Comparison of ENCODE assay signal across 8 cellular contexts in genomic region chr5:135569755-135570452, GRCh38. TPM values are rescaled to one million over a fixed set of nuclear protein-coding genes. Genes with fewer than 3 reads are reported as not detected.
DNase-seq lines count a peak whose midpoint lies in the region; ATAC-seq, FAIRE-seq and TF ChIP-seq lines count a peak whose summit lies in the region.

No MANE protein-coding gene starts in this region.

- CTCF ChIA-PET in A549 (lab: Yijun Ruan, JAX) = interaction anchor here (0.7 to 34.8 kb wide), 20 partner anchors 9 to 488 kb away, joined by 3 to 1932 read pairs (median 4); partner anchors contain the start of genes CXCL14, DCANP1, SLC25A48 and TIFAB

- FAIRE-seq in A549 (lab: Jason Lieb, UNC) = no peak

- 33% methylated on average over 10 of the region's 10 CpGs for WGBS in A549 (ENCODE audit: missing lambda C conversion rate)
- 48 to 59% methylated on average over 6 to 10 of the region's 10 CpGs for WGBS in endodermal cell (ENCODE audit: insufficient coverage in 1 of 2, insufficient read length in 1 of 2), 2 experiments

- TF ChIP-seq POLR2A in A549 (IDR thresholded peaks at IDR 0.05; ENCODE audit: low read length) = no peak

- H3K9me3 Mint-ChIP-seq in endodermal cell = no peaks in the 10 kb centered on the region

- H3K9me3 ChIP-seq in A549 = no peaks in the 10 kb centered on the region
- H3K9me3 ChIP-seq in endodermal cell (ENCODE audit: control insufficient read depth, low read length) = no peaks in the 10 kb centered on the region

- no peak overlapping the region for H3K9ac ChIP-seq in endodermal cell (ENCODE audit: extremely low read depth, low read length, poor library complexity, severe bottlenecking)

- TF ChIP-seq CTCF in A549 (IDR thresholded peaks at IDR 0.05) (peak; percentile 50), GM12872 (IDR thresholded peaks at IDR 0.05; ENCODE audit: insufficient read depth, low read depth, low read length) (peak; percentile 65; the same call in 2 of the 3 replicates), endodermal cell (conservative IDR thresholded peaks at IDR 0.05) (peak; percentile 82)

- no peak overlapping the region for H3K27ac Mint-ChIP-seq in endodermal cell

- no peak overlapping the region for H3K4me3 Mint-ChIP-seq in endodermal cell

- peaks cover 4% of the 10 kb centered on the region for H3K4me1 Mint-ChIP-seq in endodermal cell

- intact Hi-C loops in posterior vena cava (cut with DNase I) = no loop called here

- POLR2A ChIA-PET in A549 (lab: Yijun Ruan, JAX) = no interaction called here

- peak; percentile 28 to 37; a peak in 2 of 5 replicates for TF ChIP-seq RAD21 in A549 (conservative IDR thresholded peaks at IDR 0.05 in 1 of 2, IDR thresholded peaks at IDR 0.05 in 1 of 2)

- H3K4me3 ChIP-seq in A549 (no peak overlapping the region), endodermal cell (ENCODE audit: low read length) (no peak overlapping the region)

- ATAC-seq in A549 (peak; percentile 74 to 87), GM18873 (IDR thresholded peaks at IDR 0.05; ENCODE audit: low FRiP score, unreplicated experiment) (no peak), HG03135 (IDR thresholded peaks at IDR 0.05; ENCODE audit: unreplicated experiment) (no peak)

- peak; percentile 48 to 51 for DNase-seq in A549 (ENCODE audit: low read depth in 1 of 2, low spot score in 1 of 2)
- peak; percentile 52 for DNase-seq in NCI-H345 (lab: John Stamatoyannopoulos, UW)
- DNase-seq in endodermal cell = peak; percentile 93
- peak; percentile 56 for DNase-seq in posterior vena cava (ENCODE audit: low spot score)
- DNase-seq in globus pallidus (ENCODE audit: low spot score) = no peak

- no peak for TF ChIP-seq EP300 in A549 (IDR thresholded peaks at IDR 0.05)

- no peaks in the 10 kb centered on the region for H3K36me3 Mint-ChIP-seq in endodermal cell (ENCODE audit: low read depth)

- H3K27ac ChIP-seq in A549 = no peak overlapping the region
- no peak overlapping the region for H3K27ac ChIP-seq in endodermal cell (ENCODE audit: low read depth, low read length)

- H3K27me3 ChIP-seq in endodermal cell (ENCODE audit: control insufficient read depth, insufficient read depth, low read length, poor library complexity, severe bottlenecking) = no peaks in the 10 kb centered on the region

- H3K4me2 ChIP-seq in A549 = no peak overlapping the region

- H3K4me1 ChIP-seq in A549 = no peaks in the 10 kb centered on the region
- no peaks in the 10 kb centered on the region for H3K4me1 ChIP-seq in endodermal cell (ENCODE audit: control insufficient read depth, insufficient read depth, low read length)

- no peaks in the 10 kb centered on the region for H3K36me3 ChIP-seq in endodermal cell (ENCODE audit: control insufficient read depth, insufficient read depth, low read length)

- H3K27me3 Mint-ChIP-seq in endodermal cell (ENCODE audit: insufficient read depth) = peaks cover 35% of the 10 kb centered on the region

TF ChIP-seq in A549, 52 proteins besides CTCF, POLR2A, EP300 and RAD21:
- TF ChIP-seq ELK1 (IDR thresholded peaks at IDR 0.05; ENCODE audit: low read depth, low read length) (no peak), SMC3 (IDR thresholded peaks at IDR 0.05) (peak; percentile 52; the same call in 2 of the 3 replicates)

RNA-seq across cellular contexts. Expression of gene CXCL14, which starts 8.9 kb away (rescaled TPM):
- polyA plus RNA-seq in A549 (2011; rRNA removed) (not detected in 2 replicates), A549 (2017; fragmentation: RNase III; extraction: RNeasy Plus Mini Kit Qiagen cat#74134 plus additional on column Dnase treatment) (0.12 to 0.15 TPM (median 0.13 TPM) in 3 replicates)
- 0.03 TPM in 2 replicates for polyA plus RNA-seq in A549 (2012; cell fraction: cytosol; rRNA removed)
- 0.04 and 0.06 TPM in 2 replicates for polyA plus RNA-seq in A549 (2012; cell fraction: nucleus; rRNA removed)
- not detected in 2 replicates for polyA minus RNA-seq in A549 (2011; rRNA and poly(A)+ RNA removed)
- total RNA-seq in endodermal cell (under 1 TPM; 0.20 to 0.44 TPM), posterior vena cava (10 to 100 TPM; 52.6 to 87.3 TPM)
- polyA plus RNA-seq in endodermal cell (2013, experiment 1 of 2) = 5.7 TPM
- 7.0 TPM for polyA plus RNA-seq in endodermal cell (2013, experiment 2 of 2)

RNA-seq across cellular contexts. Expression of gene NEUROG1, which starts 34.1 kb away (rescaled TPM):
- polyA plus RNA-seq in A549 (2011; rRNA removed) (not detected in 2 replicates), A549 (2017; fragmentation: RNase III; extraction: RNeasy Plus Mini Kit Qiagen cat#74134 plus additional on column Dnase treatment) (not detected in 3 replicates)
- not detected in 2 replicates for polyA plus RNA-seq in A549 (2012; cell fraction: cytosol; rRNA removed)
- polyA plus RNA-seq in A549 (2012; cell fraction: nucleus; rRNA removed) = not detected in 2 replicates
- not detected in 2 replicates for polyA minus RNA-seq in A549 (2011; rRNA and poly(A)+ RNA removed)
- total RNA-seq in endodermal cell (not detected), posterior vena cava (not detected)
- 10.2 TPM for polyA plus RNA-seq in endodermal cell (2013, experiment 1 of 2)
- polyA plus RNA-seq in endodermal cell (2013, experiment 2 of 2) = 7.4 TPM

Comparison
In these comparisons a context has a peak if more than half of its experiments do, and no peak if none do; other contexts are left out.
1. ATAC-seq: peak in A549 (2 of 2); none in GM18873 (single experiment) and HG03135 (single experiment).
2. RNA of gene CXCL14, which starts 8.9 kb away (total RNA-seq): 52.6 to 87.3 TPM in posterior vena cava; 0.20 to 0.44 TPM in endodermal cell; every median in the first group is over 10 times any median in the second.
3. Peak in every context shown above with its lines, with median percentiles within 50 percentile points of each other: CTCF ChIP-seq.